8 cellular contexts compared by ENCODE assay signal in the genomic region with DNA sequence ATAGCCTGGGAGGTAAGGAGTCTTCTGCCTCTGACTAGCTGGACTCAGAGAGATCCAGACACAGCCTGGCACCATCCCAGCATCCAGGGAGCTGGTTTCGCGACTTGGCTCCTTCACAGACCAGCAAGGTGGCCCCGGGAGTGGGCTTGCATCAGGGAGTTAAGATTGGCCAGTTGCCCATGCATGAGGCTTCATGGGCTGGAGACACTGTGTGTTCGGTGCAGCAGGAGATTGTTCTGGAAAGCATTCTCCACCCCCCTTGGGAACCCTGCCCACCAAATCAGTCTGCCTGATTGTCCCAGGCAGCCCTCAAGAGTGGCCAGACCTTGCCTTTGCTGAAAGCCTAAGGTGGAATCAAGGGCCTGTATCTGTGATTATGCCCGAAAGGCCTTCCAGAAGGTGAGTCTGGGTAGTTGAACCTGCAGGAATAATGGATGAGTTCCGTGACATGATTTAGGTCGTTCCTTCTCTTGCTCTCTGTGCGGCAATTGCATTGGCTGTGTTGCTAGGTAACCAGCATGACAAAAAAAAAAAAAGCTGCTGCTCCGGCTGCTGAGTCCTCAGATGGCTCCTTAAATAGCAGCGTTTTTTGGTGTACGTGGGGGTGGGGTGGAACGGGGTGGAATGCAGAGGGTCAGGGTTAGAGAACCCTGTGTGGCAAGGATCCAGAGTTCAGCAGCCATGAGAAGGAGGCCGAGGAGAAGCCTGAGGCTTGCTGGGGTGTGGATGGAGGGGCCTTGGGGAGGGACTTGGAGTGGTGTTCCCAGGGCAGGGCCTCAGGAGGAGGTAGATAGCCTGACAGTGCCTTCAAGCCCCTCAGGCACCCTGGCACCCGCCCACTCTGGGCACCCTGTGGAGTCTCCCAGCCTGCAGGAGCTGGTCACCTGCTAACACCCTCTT.
DNase-seq lines count a peak whose midpoint lies in the region; ATAC-seq and TF ChIP-seq lines count a peak whose summit lies in the region.

No MANE protein-coding gene starts in this region.

- intact Hi-C loops in Right ventricle myocardium inferior (cut with DNase I) = loop anchor here (5.0 kb wide), 1 partner anchor 219 kb away; no protein-coding TSS in a partner anchor
- intact Hi-C loops in cardiac septum (cut with DNase I) = no loop called here
- intact Hi-C loops in dorsolateral prefrontal cortex (cut with DNase I) = no loop called here

- peak; percentile 76 for ATAC-seq in Right ventricle myocardium inferior
- no peak for ATAC-seq in HG03571 (IDR thresholded peaks at IDR 0.05; ENCODE audit: unreplicated experiment)
- no peak for ATAC-seq in HG02642 (IDR thresholded peaks at IDR 0.05; ENCODE audit: poor library complexity, unreplicated experiment)
- no peak for ATAC-seq in HG03045 (IDR thresholded peaks at IDR 0.05; ENCODE audit: unreplicated experiment)

- TF ChIP-seq CTCF in dorsolateral prefrontal cortex (IDR thresholded peaks at IDR 0.05 in 54 of 56, conservative IDR thresholded peaks at IDR 0.05 in 2 of 56; ENCODE audit: low read depth in 1 of 56, partially characterized antibody in 56 of 56) = no peak

- no peaks in the 10 kb centered on the region for H3K9me3 ChIP-seq in mesodermal cell (ENCODE audit: control insufficient read depth, low read length)

- DNase-seq in Right ventricle myocardium inferior (ENCODE audit: missing footprints) = no peak
- no peak for DNase-seq in cardiac septum (ENCODE audit: low spot score)
- peak in 3 of 10 donors; percentile 42 to 69 (median 56) for DNase-seq in dorsolateral prefrontal cortex
- DNase-seq in activated T-cell treated with anti-CD3 and anti-CD28 coated beads for 4 hours = no peak

- 57 to 60% methylated on average over 10 to 13 of the region's 14 CpGs for WGBS in mesodermal cell (ENCODE audit: insufficient coverage in 2 of 2), 2 experiments

- H3K4me1 ChIP-seq in mesodermal cell (ENCODE audit: control insufficient read depth, insufficient read depth, low read length, poor library complexity, severe bottlenecking) = peaks cover 32% of the 10 kb centered on the region

- peak overlapping the region; percentile 17 to 99 (median 90) for H3K27ac ChIP-seq in dorsolateral prefrontal cortex
- H3K27ac ChIP-seq in mesodermal cell (ENCODE audit: low read depth, low read length, severe bottlenecking) = peak overlapping the region; percentile 72

- H3K36me3 ChIP-seq in mesodermal cell (ENCODE audit: control insufficient read depth, insufficient read depth, low read length) = peaks cover 28% of the 10 kb centered on the region

- H3K4me3 ChIP-seq in dorsolateral prefrontal cortex (peak overlapping the region in 13 of 59 donors; percentile 0 to 31 (median 13)), mesodermal cell (ENCODE audit: extremely low read depth, insufficient read depth, low read length, poor library complexity, severe bottlenecking) (no peak overlapping the region)

- no peaks in the 10 kb centered on the region for H3K27me3 ChIP-seq in dorsolateral prefrontal cortex
